Comparison of ENCODE assay signal across 7 cellular contexts in genomic region chr2:134979203-134979602, GRCh38.
"Had no signal": no experiment of that assay in that cellular context is flagged by ENCODE, and none has a peak within 500 bp of the region (broad histone marks: within the 10 kb centered on the region; RNA-seq: fewer than 3 reads in every experiment).

No MANE protein-coding gene starts in this region.

- DNase-seq: IMR-90, KBM-7, KG1 had no signal

- H3K4me3 ChIP-seq: K562 had no signal

- H3K27ac ChIP-seq: HL-60, KMS-11 had no signal

- H3K9ac ChIP-seq: KMS-11 had no signal

- H3K4me2 ChIP-seq: KMS-11 had no signal

- ATAC-seq: HepG2, K562 had no signal
